In the genomic region with DNA sequence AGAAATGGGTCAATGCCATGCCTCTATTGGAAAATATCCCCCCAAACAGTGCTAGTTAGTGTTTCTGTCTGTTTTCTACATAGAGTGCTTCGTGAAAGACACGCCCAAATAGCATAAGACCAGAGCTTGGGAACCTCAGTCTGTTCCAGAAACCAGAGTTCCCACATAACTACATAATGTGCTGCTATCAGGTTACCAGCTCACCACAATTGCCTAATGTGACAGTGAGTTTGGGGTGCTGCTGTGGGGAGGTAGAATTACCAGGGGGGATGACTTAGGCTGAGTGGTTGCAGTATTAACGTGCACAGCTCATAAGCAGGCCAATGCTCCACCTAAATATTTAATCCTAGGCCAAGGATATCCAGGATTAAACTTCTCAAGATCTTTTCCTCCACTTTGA, we compare ENCODE assay signal across 16 cellular contexts. TPM values are rescaled to one million over a fixed set of nuclear protein-coding genes. Genes with fewer than 3 reads are reported as not detected.
A peak's percentile ranks its signal among the peaks of the same experiment; 100 is the strongest.
DNase-seq lines count a peak whose midpoint lies in the region; TF ChIP-seq lines count a peak whose summit lies in the region.
"Had no signal": no experiment of that assay in that cellular context is flagged by ENCODE, and none has a peak within 500 bp of the region (broad histone marks: within the 10 kb centered on the region; RNA-seq: fewer than 3 reads in every experiment).

No MANE protein-coding gene starts in this region.

- H3K4me2 ChIP-seq in osteoblast (ENCODE audit: insufficient read depth, low read length): no peak overlapping the region

- intact Hi-C loops in stomach (cut with DNase I; ENCODE audit: low total_unique reads): no loop called here

- no peaks in the 10 kb centered on the region for H3K36me3 ChIP-seq in osteoblast (ENCODE audit: insufficient read depth, low read length)
- no peaks in the 10 kb centered on the region for H3K36me3 ChIP-seq in stomach
- H3K36me3 ChIP-seq: left lung, SJSA1 had no signal

- no peak for TF ChIP-seq CTCF in cardiac fibroblast (IDR thresholded peaks at IDR 0.05; ENCODE audit: low read depth, low read length)
- no peak for TF ChIP-seq CTCF in osteoblast (IDR thresholded peaks at IDR 0.05; ENCODE audit: extremely low read depth, low read depth, low read length)
- TF ChIP-seq CTCF in stomach (IDR thresholded peaks at IDR 0.05): no peak

- H3K27ac ChIP-seq in osteoblast (ENCODE audit: low read depth, low read length) (peak overlapping the region; percentile 9), stomach (no peak overlapping the region)
- H3K27ac ChIP-seq: left lung, SJSA1 had no signal

- TF ChIP-seq POLR2A in stomach (IDR thresholded peaks at IDR 0.05): no peak

- H2AFZ ChIP-seq in osteoblast (ENCODE audit: low read length): no peak overlapping the region

- H4K20me1 ChIP-seq in osteoblast (ENCODE audit: insufficient read depth, low read length): no peaks in the 10 kb centered on the region

- DNase-seq in ELR (ENCODE audit: low read depth) (peak; percentile 47), NCI-H2107 (lab: John Stamatoyannopoulos, UW) (peak; percentile 12), cardiac fibroblast (ENCODE audit: low read depth in 2 of 2) (peak; percentile 64 to 77), osteoblast (ENCODE audit: insufficient read length, low spot score, missing footprints) (peak; percentile 57), stomach (no peak), DMS53 treated with DMSO at 0.1 percent for 48 hours (lab: John Stamatoyannopoulos, UW; ENCODE audit: unreplicated experiment) (no peak), middle frontal gyrus (ENCODE audit: extremely low spot score, low spot score) (no peak)
- DNase-seq in activated CD4-positive, alpha-beta T cell treated with anti-CD3 and anti-CD28 coated beads for 4 hours: no peak
- DNase-seq: activated gamma-delta T cell; caudate nucleus; CD4-positive, alpha-beta T cell; left lung; naive thymus-derived CD4-positive, alpha-beta T cell; NCI-H1417; trophoblast cell had no signal

- 77 to 83% (median 80%) methylated on average over 3 of the region's 3 CpGs for WGBS in stomach, 5 donors

- TF ChIP-seq EP300 in stomach (IDR thresholded peaks at IDR 0.05): no peak

- H3K27me3 ChIP-seq in osteoblast (ENCODE audit: insufficient read depth, low read length) (no peaks in the 10 kb centered on the region), stomach (peaks cover 0 to 5% (median 0%) of the 10 kb centered on the region in 3 donors)
- H3K27me3 ChIP-seq: left lung, SJSA1 had no signal

- H3K9me3 ChIP-seq in osteoblast (ENCODE audit: low read depth, low read length) (no peaks in the 10 kb centered on the region), stomach (no peaks in the 10 kb centered on the region)
- H3K9me3 ChIP-seq: left lung, SJSA1 had no signal

- H3K4me1 ChIP-seq in osteoblast (ENCODE audit: insufficient read depth, low read length): peaks cover 31% of the 10 kb centered on the region
- no peaks in the 10 kb centered on the region for H3K4me1 ChIP-seq in stomach
- H3K4me1 ChIP-seq: left lung had no signal

- H3K4me3 ChIP-seq in cardiac fibroblast (replicated peaks in 1 of 2; ENCODE audit: low read depth in 2 of 2, low read length in 2 of 2) (no peak overlapping the region), osteoblast (ENCODE audit: insufficient read depth, low read length) (no peak overlapping the region), stomach (no peak overlapping the region)
- H3K4me3 ChIP-seq: left lung, SJSA1 had no signal

- no peaks in the 10 kb centered on the region for H3K79me2 ChIP-seq in osteoblast (ENCODE audit: insufficient read depth, low read length)

RNA-seq across cellular contexts. Expression of gene DUT, which starts 39.2 kb away (rescaled TPM):
- total RNA-seq in osteoblast (43.6 and 49.2 TPM in 2 replicates), stomach (100 to 1,000 TPM in 2 of 5 donors, 10 to 100 TPM in 2, 1 to 10 TPM in 1; 7.6 to 207 (median 27.5) TPM)
- 10 to 100 TPM; 62.8 to 90.1 (median 76.4) TPM for polyA plus RNA-seq in stomach

Comparison
In these comparisons a context has a peak if more than half of its experiments do, and no peak if none do; other contexts are left out.
1. DNase-seq: peak in ELR (single experiment), NCI-H2107 (single experiment), cardiac fibroblast (2 of 2) and osteoblast (single experiment); none in stomach (single experiment), DMS53 treated with DMSO at 0.1 percent for 48 hours (single experiment), middle frontal gyrus (single experiment) and activated CD4-positive, alpha-beta T cell treated with anti-CD3 and anti-CD28 coated beads for 4 hours (0 of 2).